ENCODE assay signal across 30 cellular contexts in genomic region chr13:57725480-57725879, GRCh38.
"Had no signal": no experiment of that assay in that cellular context is flagged by ENCODE, and none has a peak within 500 bp of the region (broad histone marks: within the 10 kb centered on the region; RNA-seq: fewer than 3 reads in every experiment).

No MANE protein-coding gene starts in this region.

- H3K79me2 ChIP-seq: parathyroid adenoma had no signal

- H3K27me3 ChIP-seq: ovary, spleen, thyroid gland, tibial nerve, upper lobe of left lung, vagina had no signal

- H3K36me3 ChIP-seq: ovary, thoracic aorta, thyroid gland, tibial nerve, vagina had no signal

- DNase-seq: naive thymus-derived CD4-positive, alpha-beta T cell; natural killer cell; occipital lobe; ovary; psoas muscle; right cardiac atrium; spleen; stimulated activated CD4-positive, alpha-beta T cell treated with anti-CD3 and anti-CD28 coated beads, Interleukin-12 subunit alpha, Interleukin-12 subunit beta, amount 100 ng/mL, for 4 hours; stimulated activated CD4-positive, alpha-beta T cell treated with anti-CD3 and anti-CD28 coated beads, Interleukin-1b, Interleukin-23, amount 100 ng/mL, for 48 hours; stimulated activated CD4-positive, alpha-beta T cell treated with anti-CD3 and anti-CD28 coated beads, Interleukin-4, amount 100 ng/mL, for 1 hour; stimulated activated CD4-positive, alpha-beta T cell treated with anti-CD3 and anti-CD28 coated beads, Interleukin-4, amount 100 ng/mL, for 4 hours; stimulated activated CD8-positive, alpha-beta memory T cell treated with anti-CD3 and anti-CD28 coated beads, Interleukin-4, amount 100 ng/mL, for 48 hours; stimulated activated naive CD4-positive, alpha-beta T cell; stimulated activated naive CD8-positive, alpha-beta T cell treated with anti-CD3 and anti-CD28 coated beads, Interleukin-15, amount 100 ng/mL, for 72 hours; stimulated activated naive CD8-positive, alpha-beta T cell treated with anti-CD3 and anti-CD28 coated beads, Interleukin-15, Interleukin-2, amounts not matched to agents 100 U/mL and 50 U/mL, for 24 hours; substantia nigra; thyroid gland; trophoblast cell; upper lobe of left lung had no signal

- H3K4me1 Mint-ChIP-seq: naive thymus-derived CD4-positive, alpha-beta T cell; natural killer cell; nephron; stimulated activated memory B cell treated with anti-CD40 and anti-IgM and Interleukin-4, amounts not matched to agents 10 μg/mL and 1 μg/mL and 100 μg/mL, for 72 hours; stimulated activated naive CD8-positive, alpha-beta T cell treated with anti-CD3 and anti-CD28 coated beads, Interleukin-15, amount 100 ng/mL, for 72 hours had no signal

- H3K9me3 ChIP-seq: ovary, psoas muscle, thoracic aorta, thyroid gland, tibial nerve, upper lobe of left lung, vagina had no signal

- H3K27me3 Mint-ChIP-seq: naive thymus-derived CD4-positive, alpha-beta T cell; progenitor cell of endocrine pancreas; stimulated activated memory B cell treated with anti-CD40 and anti-IgM and Interleukin-4, amounts not matched to agents 10 μg/mL and 1 μg/mL and 100 μg/mL, for 72 hours; stimulated activated naive CD8-positive, alpha-beta T cell treated with anti-CD3 and anti-CD28 coated beads, Interleukin-15, amount 100 ng/mL, for 72 hours had no signal

- ATAC-seq: naive thymus-derived CD4-positive, alpha-beta T cell; natural killer cell; psoas muscle; right cardiac atrium; sciatic nerve; stimulated activated memory B cell treated with anti-CD40 and anti-IgM and Interleukin-4, amounts not matched to agents 10 μg/mL and 1 μg/mL and 100 μg/mL, for 72 hours; stimulated activated naive CD8-positive, alpha-beta T cell treated with anti-CD3 and anti-CD28 coated beads, Interleukin-15, amount 100 ng/mL, for 72 hours; stimulated activated naive CD8-positive, alpha-beta T cell treated with anti-CD3 and anti-CD28 coated beads, Interleukin-15, Interleukin-2, amounts not matched to agents 100 U/mL and 50 U/mL, for 24 hours had no signal

- FAIRE-seq: urothelium cell line had no signal

- H2AFZ ChIP-seq: parathyroid adenoma had no signal

- H3K36me3 Mint-ChIP-seq: naive thymus-derived CD4-positive, alpha-beta T cell; natural killer cell; stimulated activated memory B cell treated with anti-CD40 and anti-IgM and Interleukin-4, amounts not matched to agents 10 μg/mL and 1 μg/mL and 100 μg/mL, for 72 hours had no signal

- H3K9ac ChIP-seq: parathyroid adenoma had no signal

- H3K4me2 ChIP-seq: smooth muscle cell had no signal

- H3K4me3 ChIP-seq: ovary, psoas muscle, skin epidermis, smooth muscle cell, spleen, thoracic aorta, thyroid gland, tibial nerve, upper lobe of left lung, vagina had no signal

- H3K4me1 ChIP-seq: parathyroid adenoma, psoas muscle, spleen, thyroid gland, tibial nerve, upper lobe of left lung, vagina had no signal

- H3K9me3 Mint-ChIP-seq: nephron had no signal

- H3K27ac ChIP-seq: ovary, parathyroid adenoma, psoas muscle, skin epidermis, spleen, thoracic aorta, thyroid gland, tibial nerve, upper lobe of left lung, vagina had no signal

- H3K4me3 Mint-ChIP-seq: naive thymus-derived CD4-positive, alpha-beta T cell; natural killer cell; nephron; stimulated activated memory B cell treated with anti-CD40 and anti-IgM and Interleukin-4, amounts not matched to agents 10 μg/mL and 1 μg/mL and 100 μg/mL, for 72 hours; stimulated activated naive CD8-positive, alpha-beta T cell treated with anti-CD3 and anti-CD28 coated beads, Interleukin-15, amount 100 ng/mL, for 72 hours had no signal

- H3K27ac Mint-ChIP-seq: naive thymus-derived CD4-positive, alpha-beta T cell; natural killer cell; nephron; progenitor cell of endocrine pancreas; stimulated activated memory B cell treated with anti-CD40 and anti-IgM and Interleukin-4, amounts not matched to agents 10 μg/mL and 1 μg/mL and 100 μg/mL, for 72 hours; stimulated activated naive CD8-positive, alpha-beta T cell treated with anti-CD3 and anti-CD28 coated beads, Interleukin-15, amount 100 ng/mL, for 72 hours had no signal
